Comparison of ENCODE assay signal across 14 cellular contexts in genomic region chr20:53606364-53606985, GRCh38. TPM values are rescaled to one million over a fixed set of nuclear protein-coding genes. Genes with fewer than 3 reads are reported as not detected.
DNase-seq lines count a peak whose midpoint lies in the region; ATAC-seq and TF ChIP-seq lines count a peak whose summit lies in the region.
"Had no signal": no experiment of that assay in that cellular context is flagged by ENCODE, and none has a peak within 500 bp of the region (broad histone marks: within the 10 kb centered on the region; RNA-seq: fewer than 3 reads in every experiment).

No MANE protein-coding gene starts in this region.

- no TSS peak for BruUV-seq in A673 (replicated peaks; lab: Mats Ljungman, UMichigan)

- TF ChIP-seq POLR2A in adrenal gland (IDR thresholded peaks at IDR 0.05) = no peak
- TF ChIP-seq POLR2A in right lobe of liver (IDR thresholded peaks at IDR 0.05) = no peak

- no peak overlapping the region for H3K4me3 ChIP-seq in A673 (ENCODE audit: low read depth, low read length, poor library complexity, severe bottlenecking)
- H3K4me3 ChIP-seq in HEK293 (ENCODE audit: low read depth, low read length) = no peak overlapping the region
- no peak overlapping the region for H3K4me3 ChIP-seq in adrenal gland
- no peak overlapping the region for H3K4me3 ChIP-seq in right lobe of liver
- H3K4me3 ChIP-seq: SK-N-MC, tibial nerve had no signal

- H3K36me3 ChIP-seq in A673 (ENCODE audit: insufficient read depth, low read length, poor library complexity, severe bottlenecking) = no peaks in the 10 kb centered on the region
- no peaks in the 10 kb centered on the region for H3K36me3 ChIP-seq in HEK293 (ENCODE audit: control insufficient read depth in 2 of 2, insufficient read depth in 1 of 2, low read length in 2 of 2)
- H3K36me3 ChIP-seq in adrenal gland (replicated peaks in 1 of 2) = no peaks in the 10 kb centered on the region
- H3K36me3 ChIP-seq in right lobe of liver = no peaks in the 10 kb centered on the region
- H3K36me3 ChIP-seq: tibial nerve had no signal

- intact Hi-C loops in A673 (cut with micrococcal nuclease; ENCODE audit: unreplicated experiment) = no loop called here
- intact Hi-C loops in adrenal gland (cut with DNase I) = no loop called here
- intact Hi-C loops in right lobe of liver (cut with DNase I) = no loop called here

- peak overlapping the region; percentile 21 for H3K27ac ChIP-seq in A673 (ENCODE audit: low read depth, low read length, poor library complexity, severe bottlenecking)
- H3K27ac ChIP-seq in HEK293 (ENCODE audit: extremely low read depth, low read depth, low read length) = no peak overlapping the region
- H3K27ac ChIP-seq in adrenal gland = peak overlapping the region in 2 of 5 donors; percentile 60 to 79
- H3K27ac ChIP-seq in right lobe of liver = no peak overlapping the region
- H3K27ac ChIP-seq: SK-N-MC had no signal

- CTCF ChIA-PET in A673 (lab: Charles Lee) = interaction anchor here (0.6 kb wide), 1 partner anchor 1187 kb away, joined by 4 read pairs; no protein-coding TSS in a partner anchor
- CTCF ChIA-PET in HEK293 (lab: Yijun Ruan, JAX) = interaction anchor here (0.5 to 1.0 kb wide), 2 partner anchors 10 to 88 kb away, joined by 3 read pairs; no protein-coding TSS in a partner anchor

- H3K9me3 ChIP-seq in A673 (ENCODE audit: low read depth, low read length, poor library complexity, severe bottlenecking) = no peaks in the 10 kb centered on the region
- no peaks in the 10 kb centered on the region for H3K9me3 ChIP-seq in HEK293 (ENCODE audit: control insufficient read depth, insufficient read depth, low read depth, low read length)
- H3K9me3 ChIP-seq in adrenal gland (replicated peaks in 1 of 3) = no peaks in the 10 kb centered on the region
- no peaks in the 10 kb centered on the region for H3K9me3 ChIP-seq in right lobe of liver
- H3K9me3 ChIP-seq: tibial nerve had no signal

- H3K27me3 ChIP-seq in A673 (replicated peaks; ENCODE audit: insufficient read depth, low read depth, low read length, poor library complexity) (no peaks in the 10 kb centered on the region), adrenal gland (no peaks in the 10 kb centered on the region), right lobe of liver (no peaks in the 10 kb centered on the region)
- H3K27me3 ChIP-seq: tibial nerve had no signal

- POLR2A ChIA-PET in A673 (lab: Charles Lee; ENCODE audit: low non-redundant PET) (no interaction called here), HEK293 (lab: Yijun Ruan, JAX) (no interaction called here)

- DNase-seq in A673 (ENCODE audit: low spot score) = no peak
- DNase-seq in adrenal gland = peak in 6 of 7 donors; percentile 26 to 75 (median 57)
- peak in 1 of 3 donors; percentile 36 for DNase-seq in right lobe of liver
- DNase-seq in DMS153 (lab: John Stamatoyannopoulos, UW) = no peak
- DNase-seq in CD1c-positive myeloid dendritic cell (ENCODE audit: extremely low spot score) = no peak
- DNase-seq in NCI-H1417 (lab: John Stamatoyannopoulos, UW) = no peak
- DNase-seq: activated CD4-positive, alpha-beta T cell treated with anti-CD3 and anti-CD28 coated beads, Interleukin-2, amount 50 U/mL, for 4 hours; amniotic stem cell; CD4-positive, CD25-positive, alpha-beta regulatory T cell; NCI-H446 treated with DMSO at 0.1 percent for 48 hours had no signal

- TF ChIP-seq CTCF in A673 (conservative IDR thresholded peaks at IDR 0.05; ENCODE audit: low read depth, low read length) (no peak), HEK293 (tag by site-specific recombination; IDR thresholded peaks at IDR 0.05) (no peak), adrenal gland (IDR thresholded peaks at IDR 0.05) (no peak), right lobe of liver (IDR thresholded peaks at IDR 0.05) (no peak)

- 85 to 93% (median 89%) methylated on average over 8 of the region's 8 CpGs for WGBS in adrenal gland, 4 donors
- 98% methylated on average over 7 of the region's 8 CpGs for WGBS in right lobe of liver (ENCODE audit: insufficient coverage, low coverage, low lambda C conversion rate, missing lambda C conversion rate)

- ATAC-seq in right lobe of liver (peak in 3 of 4 donors; percentile 20 to 60 (median 33)), GM21529 (IDR thresholded peaks at IDR 0.05; ENCODE audit: unreplicated experiment) (no peak)

- peaks cover 31% of the 10 kb centered on the region for H3K4me1 ChIP-seq in A673 (ENCODE audit: insufficient read depth, low read length, poor library complexity, severe bottlenecking)
- H3K4me1 ChIP-seq in HEK293 (ENCODE audit: control insufficient read depth, insufficient read depth, low read length) = peaks cover 6% of the 10 kb centered on the region; the same call in 1 of the 2 replicates
- H3K4me1 ChIP-seq in adrenal gland (replicated peaks in 1 of 2) = peaks cover 10% of the 10 kb centered on the region in 2 donors
- H3K4me1 ChIP-seq in right lobe of liver = peaks cover 0 to 6% (median under 1%) of the 10 kb centered on the region in 4 donors

TF ChIP-seq in HEK293, 187 proteins besides CTCF, POLR2A, EP300 and RAD21:
- 0 out of 2 replicates have a peak, but pooled peaks have one; percentile 25 for TF ChIP-seq ZNF629 (tag by site-specific recombination; IDR thresholded peaks at IDR 0.05)
- TF ChIP-seq ZNF184 (tag by site-specific recombination; IDR thresholded peaks at IDR 0.05) = no peak
- TF ChIP-seq ZFP69B (tag by site-specific recombination; IDR thresholded peaks at IDR 0.05) = no peak
- no peak for TF ChIP-seq ZNF600 (tag by site-specific recombination; IDR thresholded peaks at IDR 0.05)
- no peak for TF ChIP-seq EGR2 (tag by site-specific recombination; IDR thresholded peaks at IDR 0.05; ENCODE audit: low read depth)
- peak; percentile 34; the same call in 1 of the 2 replicates for TF ChIP-seq PRDM6 (tag by site-specific recombination; IDR thresholded peaks at IDR 0.05)

RNA-seq across cellular contexts. Expression of gene ZNF217, which starts 12.8 kb away (rescaled TPM):
- total RNA-seq in A673 (2021) (27.0 and 37.7 TPM in 2 replicates), adrenal gland (10 to 100 TPM in 7 of 8 donors, 1 to 10 TPM in 1; 9.9 to 23.4 (median 13.7) TPM), right lobe of liver (10 to 100 TPM; 11.3 to 27.1 (median 15.8) TPM)
- polyA plus RNA-seq in adrenal gland = 1 to 10 TPM; 3.5 to 5.5 (median 4.3) TPM

Comparison
In these comparisons a context has a peak if more than half of its experiments do, and no peak if none do; other contexts are left out.
1. DNase-seq: peak in adrenal gland (6 of 7); none in A673 (single experiment), DMS153 (single experiment), CD1c-positive myeloid dendritic cell (single experiment) and NCI-H1417 (0 of 3).